ENCODE assay signal across 12 cellular contexts in genomic region chr14:61498303-61498702, GRCh38.
A peak's percentile ranks its signal among the peaks of the same experiment; 100 is the strongest.
DNase-seq lines count a peak whose midpoint lies in the region; ATAC-seq and TF ChIP-seq lines count a peak whose summit lies in the region.
"Had no signal": no experiment of that assay in that cellular context is flagged by ENCODE, and none has a peak within 500 bp of the region (broad histone marks: within the 10 kb centered on the region; RNA-seq: fewer than 3 reads in every experiment).

No MANE protein-coding gene starts in this region.

- no peaks in the 10 kb centered on the region for H3K27me3 Mint-ChIP-seq in chondrocyte (ENCODE audit: low read depth)
- H3K27me3 Mint-ChIP-seq in naive thymus-derived CD8-positive, alpha-beta T cell, result no peaks in the 10 kb centered on the region

- H3K36me3 Mint-ChIP-seq in chondrocyte (ENCODE audit: low read depth), result no peaks in the 10 kb centered on the region
- H3K36me3 Mint-ChIP-seq in naive thymus-derived CD8-positive, alpha-beta T cell, result peaks cover 8 to 63% (median 16%) of the 10 kb centered on the region in 3 donors

- TF ChIP-seq CTCF in C4-2B (conservative IDR thresholded peaks at IDR 0.05) (no peak), chondrocyte (IDR thresholded peaks at IDR 0.05) (no peak)

- H3K4me3 Mint-ChIP-seq in chondrocyte (ENCODE audit: unreplicated experiment), result no peak overlapping the region
- H3K4me3 Mint-ChIP-seq in naive thymus-derived CD8-positive, alpha-beta T cell, result no peak overlapping the region

- ATAC-seq in naive thymus-derived CD8-positive, alpha-beta T cell, result no peak
- ATAC-seq in HG03520 (IDR thresholded peaks at IDR 0.05; ENCODE audit: unreplicated experiment) (no peak), GM18907 (IDR thresholded peaks at IDR 0.05; ENCODE audit: unreplicated experiment) (no peak)
- ATAC-seq: GM12878 had no signal

- peaks cover 26% of the 10 kb centered on the region for H3K4me1 Mint-ChIP-seq in chondrocyte (ENCODE audit: low read depth)
- H3K4me1 Mint-ChIP-seq in naive thymus-derived CD8-positive, alpha-beta T cell, result peaks cover 40 to 84% (median 72%) of the 10 kb centered on the region in 4 donors

- POLR2A ChIA-PET in HEK293T (lab: Yijun Ruan, JAX), result interaction anchor here (1.1 kb wide), 1 partner anchor 197 kb away, joined by 3 read pairs; the partner anchor contains the start of gene HIF1A
- POLR2A ChIA-PET in naive thymus-derived CD8-positive, alpha-beta T cell (lab: Charles Lee), result no interaction called here

- peak overlapping the region; percentile 21; the same call in 1 of the 2 replicates for H3K27ac ChIP-seq in C4-2B
- H3K27ac ChIP-seq: colonic mucosa, KMS-11 had no signal

- CTCF ChIA-PET in HEK293T (lab: Yijun Ruan, JAX), result no interaction called here

- peak overlapping the region; percentile 87 for H3K27ac Mint-ChIP-seq in chondrocyte (ENCODE audit: unreplicated experiment)
- peak overlapping the region in 7 of 10 donors; percentile 81 to 97 (median 96) for H3K27ac Mint-ChIP-seq in naive thymus-derived CD8-positive, alpha-beta T cell

- no peaks in the 10 kb centered on the region for H3K9me3 Mint-ChIP-seq in chondrocyte (ENCODE audit: low read depth)
- H3K9me3 Mint-ChIP-seq in naive thymus-derived CD8-positive, alpha-beta T cell, result no peaks in the 10 kb centered on the region

- DNase-seq in HEK293T (ENCODE audit: extremely low spot score) (no peak), chondrocyte (ENCODE audit: low spot score) (no peak), COR-L47 (lab: John Stamatoyannopoulos, UW) (no peak), putamen (ENCODE audit: low spot score) (no peak)
- no peak for DNase-seq in naive thymus-derived CD8-positive, alpha-beta T cell
- DNase-seq: colonic mucosa, glutamatergic neuron had no signal

TF ChIP-seq in HEK293T, 16 proteins besides CTCF, POLR2A, EP300 and RAD21:
- TF ChIP-seq HDGF (IDR thresholded peaks at IDR 0.05; ENCODE audit: borderline replicate concordance) (no peak), CTBP1 (IDR thresholded peaks at IDR 0.05; ENCODE audit: borderline replicate concordance) (peak; percentile 28; the same call in 1 of the 2 replicates), SP1 (IDR thresholded peaks at IDR 0.05) (no peak), ELF4 (IDR thresholded peaks at IDR 0.05) (no peak), SUZ12 (IDR thresholded peaks at IDR 0.05) (no peak)
